In the genomic region with DNA sequence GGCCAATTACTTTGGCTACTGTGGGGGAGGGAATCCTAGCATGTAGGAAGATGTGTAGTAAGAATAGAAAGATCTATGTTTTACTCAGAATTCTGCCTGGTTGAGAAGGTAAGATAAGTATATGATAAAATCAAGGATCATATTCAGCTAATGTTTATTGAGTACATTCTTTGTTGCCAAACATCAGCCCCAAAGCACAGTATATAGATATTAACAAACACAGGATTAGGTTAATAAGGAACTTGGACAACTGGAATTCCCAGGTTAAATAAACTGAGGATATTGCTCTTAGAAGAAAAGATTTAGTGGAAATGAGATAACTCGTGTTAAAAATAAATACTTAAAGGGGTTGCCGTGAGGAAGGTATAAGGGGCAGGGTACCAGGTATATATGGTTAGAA, we compare ENCODE assay signal across 16 cellular contexts.
DNase-seq lines count a peak whose midpoint lies in the region; ATAC-seq and TF ChIP-seq lines count a peak whose summit lies in the region.
"Had no signal": no experiment of that assay in that cellular context is flagged by ENCODE, and none has a peak within 500 bp of the region (broad histone marks: within the 10 kb centered on the region; RNA-seq: fewer than 3 reads in every experiment).

No MANE protein-coding gene starts in this region.

- peak overlapping the region; percentile 40; the same call in 1 of the 2 replicates for H3K27ac ChIP-seq in 22Rv1
- peak overlapping the region; percentile 29 for H3K27ac ChIP-seq in VCaP
- H3K27ac ChIP-seq in adrenal gland = no peak overlapping the region
- H3K27ac ChIP-seq: BLaER1 treated with 17β-estradiol and CSF1 and Interleukin-3, amounts not matched to agents 10 nM and 100 nM had no signal

- no peaks in the 10 kb centered on the region for H3K9me3 ChIP-seq in adrenal gland (replicated peaks in 1 of 3)
- H3K9me3 ChIP-seq: BLaER1 treated with 17β-estradiol and CSF1 and Interleukin-3, amounts not matched to agents 10 nM and 100 nM; HAP-1 had no signal

- no peak overlapping the region for H3K4me3 Mint-ChIP-seq in nephron
- H3K4me3 Mint-ChIP-seq in stimulated activated naive CD8-positive, alpha-beta T cell treated with anti-CD3 and anti-CD28 coated beads, Interleukin-15, amount 100 ng/mL, for 72 hours = no peak overlapping the region
- H3K4me3 Mint-ChIP-seq: B cell; CD8-positive, alpha-beta T cell had no signal

- no peaks in the 10 kb centered on the region for H3K27me3 Mint-ChIP-seq in nephron (ENCODE audit: low read depth)
- H3K27me3 Mint-ChIP-seq in stimulated activated naive CD8-positive, alpha-beta T cell treated with anti-CD3 and anti-CD28 coated beads, Interleukin-15, amount 100 ng/mL, for 72 hours = no peaks in the 10 kb centered on the region
- H3K27me3 Mint-ChIP-seq: B cell had no signal

- no peaks in the 10 kb centered on the region for H3K4me1 ChIP-seq in adrenal gland (replicated peaks in 1 of 2)

- H3K36me3 Mint-ChIP-seq in nephron (ENCODE audit: low read depth) = no peaks in the 10 kb centered on the region
- H3K36me3 Mint-ChIP-seq: CD8-positive, alpha-beta T cell had no signal

- H3K36me3 ChIP-seq in adrenal gland (replicated peaks in 1 of 2) = no peaks in the 10 kb centered on the region
- H3K36me3 ChIP-seq: BLaER1 treated with 17β-estradiol and CSF1 and Interleukin-3, amounts not matched to agents 10 nM and 100 nM; HAP-1 had no signal

- ATAC-seq in stimulated activated naive CD8-positive, alpha-beta T cell treated with anti-CD3 and anti-CD28 coated beads, Interleukin-15, amount 100 ng/mL, for 72 hours = no peak
- ATAC-seq in omental fat pad (ENCODE audit: low FRiP score) = no peak
- ATAC-seq: CD8-positive, alpha-beta T cell; HepG2 had no signal

- H3K9me3 Mint-ChIP-seq in nephron = no peaks in the 10 kb centered on the region
- H3K9me3 Mint-ChIP-seq in stimulated activated naive CD8-positive, alpha-beta T cell treated with anti-CD3 and anti-CD28 coated beads, Interleukin-15, amount 100 ng/mL, for 72 hours = peaks cover 0 to 4% of the 10 kb centered on the region in 2 donors
- H3K9me3 Mint-ChIP-seq: CD8-positive, alpha-beta T cell had no signal

- H3K27me3 ChIP-seq in adrenal gland = no peaks in the 10 kb centered on the region
- H3K27me3 ChIP-seq: BLaER1 treated with 17β-estradiol and CSF1 and Interleukin-3, amounts not matched to agents 10 nM and 100 nM had no signal

- H3K4me3 ChIP-seq in LNCaP clone FGC (ENCODE audit: low read depth, low read length) (no peak overlapping the region), adrenal gland (no peak overlapping the region)
- H3K4me3 ChIP-seq: BLaER1 treated with 17β-estradiol and CSF1 and Interleukin-3, amounts not matched to agents 10 nM and 100 nM; HAP-1 had no signal

- DNase-seq in LNCaP clone FGC (ENCODE audit: low read depth) (peak; percentile 61), adrenal gland (no peak), omental fat pad (ENCODE audit: low spot score) (no peak)
- no peak for DNase-seq in activated effector memory CD4-positive, alpha-beta T cell treated with Interleukin-2 at 50 U/mL for 16 hours
- no peak for DNase-seq in stimulated activated naive CD8-positive, alpha-beta T cell treated with anti-CD3 and anti-CD28 coated beads, Interleukin-15, amount 100 ng/mL, for 72 hours
- DNase-seq: Calu3; CD8-positive, alpha-beta T cell; DMS79 treated with DMSO at 0.1 percent for 48 hours; GF-D8 had no signal

- TF ChIP-seq CTCF in 22Rv1 (IDR thresholded peaks at IDR 0.05) (no peak), LNCaP clone FGC (IDR thresholded peaks at IDR 0.05; ENCODE audit: control insufficient read depth, extremely low read depth, insufficient read depth) (no peak), VCaP (conservative IDR thresholded peaks at IDR 0.05) (no peak), nephron (IDR thresholded peaks at IDR 0.05; ENCODE audit: unreplicated experiment in 3 of 3) (no peak), adrenal gland (IDR thresholded peaks at IDR 0.05) (no peak), omental fat pad (IDR thresholded peaks at IDR 0.05) (no peak)

- WGBS in adrenal gland, 4 donors = 89 to 96% (median 94%) methylated on average over 2 of the region's 2 CpGs

- TF ChIP-seq POLR2A in adrenal gland (IDR thresholded peaks at IDR 0.05) = no peak

- intact Hi-C loops in adrenal gland (cut with DNase I) = no loop called here

- peaks cover 15% of the 10 kb centered on the region for H3K4me1 Mint-ChIP-seq in nephron
- H3K4me1 Mint-ChIP-seq in stimulated activated naive CD8-positive, alpha-beta T cell treated with anti-CD3 and anti-CD28 coated beads, Interleukin-15, amount 100 ng/mL, for 72 hours = no peaks in the 10 kb centered on the region

- H3K27ac Mint-ChIP-seq in nephron = peak overlapping the region in 2 of 3 experiments; percentile 24 to 37
- no peak overlapping the region for H3K27ac Mint-ChIP-seq in stimulated activated naive CD8-positive, alpha-beta T cell treated with anti-CD3 and anti-CD28 coated beads, Interleukin-15, amount 100 ng/mL, for 72 hours
- H3K27ac Mint-ChIP-seq: B cell; CD8-positive, alpha-beta T cell had no signal

Comparison
In these comparisons a context has a peak if more than half of its experiments do, and no peak if none do; other contexts are left out.
1. H3K27ac ChIP-seq: peak in 22Rv1 (single experiment) and VCaP (single experiment); none in adrenal gland (0 of 5).
2. H3K27ac Mint-ChIP-seq: peak in nephron (2 of 3); none in stimulated activated naive CD8-positive, alpha-beta T cell treated with anti-CD3 and anti-CD28 coated beads, Interleukin-15, amount 100 ng/mL, for 72 hours (0 of 2).